In genomic region chr12:65928180-65928579, GRCh38 we compare ENCODE assay signal across 1 cellular context.
TF ChIP-seq lines count a peak whose summit lies in the region.

No MANE protein-coding gene starts in this region.

TF ChIP-seq in SK-N-SH, 30 proteins besides CTCF, POLR2A, EP300 and RAD21 (continued from another document):
- TF ChIP-seq TCF12 (IDR thresholded peaks at IDR 0.05), result peak; percentile 76
- TF ChIP-seq JUND (IDR thresholded peaks at IDR 0.05), result peak; percentile 71
